Comparison of ENCODE assay signal across 8 cellular contexts in genomic region chr6:27865952-27866369, GRCh38. TPM values are rescaled to one million over a fixed set of nuclear protein-coding genes. Genes with fewer than 3 reads are reported as not detected.
DNase-seq lines count a peak whose midpoint lies in the region; ATAC-seq and FAIRE-seq lines count a peak whose summit lies in the region.

No MANE protein-coding gene starts in this region.

- no peaks in the 10 kb centered on the region for H3K36me3 Mint-ChIP-seq in activated T-cell treated with anti-CD3 and anti-CD28 coated beads, Interleukin-2, amount 50 U/mL, for 4 hours (ENCODE audit: insufficient read depth)

- H3K36me3 ChIP-seq in skeletal muscle tissue (ENCODE audit: control insufficient read depth in 3 of 3, insufficient read depth in 3 of 3, low read length in 3 of 3): no peaks in the 10 kb centered on the region

- H3K4me1 ChIP-seq in skeletal muscle tissue (ENCODE audit: control insufficient read depth in 3 of 3, insufficient read depth in 3 of 3, low read length in 3 of 3): peaks cover 24 to 34% (median 25%) of the 10 kb centered on the region in 3 donors

- H3K4me3 ChIP-seq in skeletal muscle tissue (ENCODE audit: low read length in 3 of 3): peak overlapping the region; percentile 74 to 83 (median 77)

- no peaks in the 10 kb centered on the region for H3K9me3 Mint-ChIP-seq in activated T-cell treated with anti-CD3 and anti-CD28 coated beads, Interleukin-2, amount 50 U/mL, for 4 hours

- FAIRE-seq in GM19239 (lab: Jason Lieb, UNC): no peak

- ATAC-seq in activated T-cell treated with anti-CD3 and anti-CD28 coated beads, Interleukin-2, amount 50 U/mL, for 4 hours: peak in 1 of 2 donors; percentile 1
- no peak for ATAC-seq in left ventricle myocardium superior

- H3K27me3 Mint-ChIP-seq in activated T-cell treated with anti-CD3 and anti-CD28 coated beads, Interleukin-2, amount 50 U/mL, for 4 hours (ENCODE audit: low read depth): no peaks in the 10 kb centered on the region

- H3K4me1 Mint-ChIP-seq in activated T-cell treated with anti-CD3 and anti-CD28 coated beads, Interleukin-2, amount 50 U/mL, for 4 hours (ENCODE audit: low read depth): peaks cover 34% of the 10 kb centered on the region

- H3K27ac ChIP-seq in skeletal muscle tissue (ENCODE audit: low read depth, low read length): no peak overlapping the region

- no peaks in the 10 kb centered on the region for H3K9me3 ChIP-seq in skeletal muscle tissue (ENCODE audit: control insufficient read depth in 3 of 3, low read length in 3 of 3)

- intact Hi-C loops in left ventricle myocardium superior (cut with micrococcal nuclease): no loop called here

- peak; percentile 72 for DNase-seq in activated effector memory CD4-positive, alpha-beta T cell treated with anti-CD3 and anti-CD28 coated beads, Interleukin-2, amount 50 U/mL, for 16 hours
- DNase-seq in activated effector memory CD4-positive, alpha-beta T cell treated with Interleukin-2 at 50 U/mL for 16 hours: no peak
- peak; percentile 87 for DNase-seq in M059J (ENCODE audit: low read depth)
- DNase-seq in activated T-cell treated with anti-CD3 and anti-CD28 coated beads, Interleukin-2, amount 50 U/mL, for 4 hours: no peak
- peak; percentile 36 for DNase-seq in left ventricle myocardium superior
- DNase-seq in OCI-M2 (lab: John Stamatoyannopoulos, UW; ENCODE audit: unreplicated experiment): no peak
- DNase-seq in GM19239 (ENCODE audit: insufficient read length, low spot score): no peak

- H3K4me3 Mint-ChIP-seq in activated T-cell treated with anti-CD3 and anti-CD28 coated beads, Interleukin-2, amount 50 U/mL, for 4 hours: peak overlapping the region; percentile 97

- H3K9ac ChIP-seq in skeletal muscle tissue (ENCODE audit: low read depth in 1 of 3, low read length in 3 of 3): peak overlapping the region in 1 of 3 donors; percentile 38

- peaks cover 12 to 75% (median 67%) of the 10 kb centered on the region in 3 donors for H3K27me3 ChIP-seq in skeletal muscle tissue (ENCODE audit: control insufficient read depth in 3 of 3, insufficient read depth in 3 of 3, low read length in 3 of 3)

RNA-seq across cellular contexts. Expression of gene OR2B2, which starts 46.2 kb away (rescaled TPM):
- total RNA-seq in M059J (2014; rRNA removed; shearing (Covaris generic)): not detected in 2 replicates
- total RNA-seq in activated T-cell treated with anti-CD3 and anti-CD28 coated beads, Interleukin-2, amount 50 U/mL, for 4 hours: not detected
- not detected for total RNA-seq in left ventricle myocardium superior
- total RNA-seq in skeletal muscle tissue: not detected

Comparison
In these comparisons a context has a peak if more than half of its experiments do, and no peak if none do; other contexts are left out.
1. DNase-seq: peak in activated effector memory CD4-positive, alpha-beta T cell treated with anti-CD3 and anti-CD28 coated beads, Interleukin-2, amount 50 U/mL, for 16 hours (single experiment), M059J (single experiment) and left ventricle myocardium superior (single experiment); none in activated effector memory CD4-positive, alpha-beta T cell treated with Interleukin-2 at 50 U/mL for 16 hours (single experiment), activated T-cell treated with anti-CD3 and anti-CD28 coated beads, Interleukin-2, amount 50 U/mL, for 4 hours (single experiment), OCI-M2 (single experiment) and GM19239 (single experiment).